Comparison of ENCODE assay signal across 13 cellular contexts in the genomic region with DNA sequence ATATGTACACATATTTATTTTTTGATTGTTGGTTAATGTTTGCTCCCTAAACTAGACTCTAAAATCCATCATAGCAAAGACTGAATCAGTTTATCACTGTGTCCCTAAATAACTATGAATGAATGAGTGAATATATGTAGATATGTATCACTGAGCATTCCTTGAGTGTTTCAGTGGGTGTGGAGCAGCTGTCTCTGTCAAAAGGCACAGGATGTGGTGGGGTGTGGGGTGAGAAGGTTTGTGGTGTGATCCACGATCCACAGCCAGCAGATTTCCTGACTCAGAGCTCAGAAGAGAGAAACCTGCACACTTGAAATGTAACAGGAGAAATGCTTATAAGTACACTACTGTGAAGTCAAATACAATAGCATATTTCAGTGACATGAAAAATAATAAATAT.
A peak's percentile ranks its signal among the peaks of the same experiment; 100 is the strongest.
DNase-seq lines count a peak whose midpoint lies in the region; ATAC-seq and TF ChIP-seq lines count a peak whose summit lies in the region.
"Had no signal": no experiment of that assay in that cellular context is flagged by ENCODE, and none has a peak within 500 bp of the region (broad histone marks: within the 10 kb centered on the region; RNA-seq: fewer than 3 reads in every experiment).

No MANE protein-coding gene starts in this region.

- peaks cover 16% of the 10 kb centered on the region for H3K4me1 Mint-ChIP-seq in HFFc6 (ENCODE audit: low read depth)
- H3K4me1 Mint-ChIP-seq: IgD-negative memory B cell had no signal

- H3K9me3 Mint-ChIP-seq in HFFc6: no peaks in the 10 kb centered on the region
- H3K9me3 Mint-ChIP-seq: activated naive CD4-positive, alpha-beta T cell treated with anti-CD3 and anti-CD28 coated beads, Interleukin-2, amount 10 ng/mL, durations not matched to agents 7 days and 5 days; IgD-negative memory B cell had no signal

- no peaks in the 10 kb centered on the region for H3K27me3 ChIP-seq in kidney epithelial cell (ENCODE audit: control insufficient read depth, insufficient read depth, low read length)

- no peaks in the 10 kb centered on the region for H3K36me3 ChIP-seq in kidney epithelial cell (ENCODE audit: control insufficient read depth, insufficient read depth, low read length)

- peaks cover under 1% of the 10 kb centered on the region; the same call in 1 of the 2 replicates for H3K27me3 Mint-ChIP-seq in HFFc6 (ENCODE audit: insufficient read depth)
- H3K27me3 Mint-ChIP-seq: activated naive CD4-positive, alpha-beta T cell treated with anti-CD3 and anti-CD28 coated beads, Interleukin-2, amount 10 ng/mL, durations not matched to agents 7 days and 5 days had no signal

- H3K4me3 Mint-ChIP-seq in HFFc6: no peak overlapping the region
- H3K4me3 Mint-ChIP-seq: activated naive CD4-positive, alpha-beta T cell treated with anti-CD3 and anti-CD28 coated beads, Interleukin-2, amount 10 ng/mL, durations not matched to agents 7 days and 5 days; CD4-positive, alpha-beta memory T cell; IgD-negative memory B cell had no signal

- peak overlapping the region; percentile 17; the same call in 1 of the 2 replicates for H3K27ac Mint-ChIP-seq in HFFc6
- H3K27ac Mint-ChIP-seq: activated naive CD4-positive, alpha-beta T cell treated with anti-CD3 and anti-CD28 coated beads, Interleukin-2, amount 10 ng/mL, durations not matched to agents 7 days and 5 days; CD4-positive, alpha-beta memory T cell; IgD-negative memory B cell had no signal

- H3K36me3 Mint-ChIP-seq in HFFc6 (ENCODE audit: low read depth): no peaks in the 10 kb centered on the region
- H3K36me3 Mint-ChIP-seq: activated naive CD4-positive, alpha-beta T cell treated with anti-CD3 and anti-CD28 coated beads, Interleukin-2, amount 10 ng/mL, durations not matched to agents 7 days and 5 days; CD4-positive, alpha-beta memory T cell had no signal

- no peak for TF ChIP-seq CTCF in HFFc6 (IDR thresholded peaks at IDR 0.05)
- TF ChIP-seq CTCF in astrocyte of the cerebellum (IDR thresholded peaks at IDR 0.05; ENCODE audit: low read depth, low read length, missing control alignments): no peak
- TF ChIP-seq CTCF in kidney epithelial cell (IDR thresholded peaks at IDR 0.05; ENCODE audit: insufficient read depth, low read length, poor library complexity, severe bottlenecking): no peak

- in situ Hi-C loops in astrocyte of the cerebellum (cut with HindIII; ENCODE audit: low sequenced_read_pairs): no loop called here

- H3K4me3 ChIP-seq in astrocyte of the cerebellum (ENCODE audit: low read depth, low read length) (no peak overlapping the region), kidney epithelial cell (ENCODE audit: low read depth, low read length) (no peak overlapping the region)

- no peak for ATAC-seq in GM19351 (IDR thresholded peaks at IDR 0.05; ENCODE audit: unreplicated experiment)

- DNase-seq in AG08396 (ENCODE audit: low spot score): peak; percentile 56
- peak; percentile 81 for DNase-seq in HFFc6
- DNase-seq in astrocyte of the cerebellum (ENCODE audit: low read depth): peak; percentile 53
- peak; percentile 18 for DNase-seq in kidney epithelial cell (ENCODE audit: low read depth)
- no peak for DNase-seq in T1000 (lab: John Stamatoyannopoulos, UW)
- DNase-seq in activated naive CD4-positive, alpha-beta T cell treated with Interleukin-2 at 50 U/mL for 16 hours: no peak
- no peak for DNase-seq in HPDE6-E6E7 (ENCODE audit: extremely low spot score)
- DNase-seq: activated naive CD4-positive, alpha-beta T cell treated with anti-CD3 and anti-CD28 coated beads, Interleukin-2, amount 10 ng/mL, durations not matched to agents 7 days and 5 days; CD4-positive, alpha-beta memory T cell; effector memory CD4-positive, alpha-beta T cell; NCI-H1930 had no signal

Comparison
In these comparisons a context has a peak if more than half of its experiments do, and no peak if none do; other contexts are left out.
1. DNase-seq: peak in AG08396 (single experiment), HFFc6 (single experiment), astrocyte of the cerebellum (single experiment) and kidney epithelial cell (single experiment); none in T1000 (single experiment), activated naive CD4-positive, alpha-beta T cell treated with Interleukin-2 at 50 U/mL for 16 hours (single experiment) and HPDE6-E6E7 (single experiment).